23 cellular contexts compared by ENCODE assay signal in genomic region chr1:177471244-177471643, GRCh38.
"Had no signal": no experiment of that assay in that cellular context is flagged by ENCODE, and none has a peak within 500 bp of the region (broad histone marks: within the 10 kb centered on the region; RNA-seq: fewer than 3 reads in every experiment).

No MANE protein-coding gene starts in this region.

- H3K4me3 ChIP-seq: mucosa of descending colon, prostate gland, right atrium auricular region, vagina had no signal

- DNase-seq: activated B cell treated with CpG ODN at 0.5 μM for 24 hours; activated CD4-positive, alpha-beta memory T cell treated with anti-CD3 and anti-CD28 coated beads for 36 hours; activated CD4-positive, alpha-beta T cell treated with anti-CD3 and anti-CD28 coated beads for 4 hours; activated CD8-positive, alpha-beta memory T cell treated with anti-CD3 and anti-CD28 coated beads, Interleukin-2, amount 10 ng/mL, durations not matched to agents 7 days and 5 days; activated naive CD4-positive, alpha-beta T cell treated with Interleukin-2 at 50 U/mL for 16 hours; activated naive CD8-positive, alpha-beta T cell treated with anti-CD3 and anti-CD28 coated beads, Interleukin-2, amount 10 ng/mL, durations not matched to agents 7 days and 5 days; dermis blood vessel endothelial cell; effector memory CD8-positive, alpha-beta T cell; immature natural killer cell; left ventricle myocardium superior; mucosa of descending colon; naive thymus-derived CD4-positive, alpha-beta T cell; small intestine; stimulated activated CD4-positive, alpha-beta T cell treated with anti-CD3 and anti-CD28 coated beads, Interleukin-15, amount 100 ng/mL, for 24 hours; stimulated activated CD4-positive, alpha-beta T cell treated with anti-CD3 and anti-CD28 coated beads, Interleukin-4, amount 100 ng/mL, for 1 hour; stimulated activated naive CD8-positive, alpha-beta T cell treated with anti-CD3 and anti-CD28 coated beads, Interleukin-15, amount 100 ng/mL, for 72 hours; T-cell; trophoblast cell had no signal

- H3K4me3 Mint-ChIP-seq: activated B cell treated with CpG ODN at 0.5 μM for 24 hours; activated CD4-positive, alpha-beta memory T cell treated with anti-CD3 and anti-CD28 coated beads for 36 hours; activated CD8-positive, alpha-beta memory T cell treated with anti-CD3 and anti-CD28 coated beads, Interleukin-2, amount 10 ng/mL, durations not matched to agents 7 days and 5 days; activated naive CD8-positive, alpha-beta T cell treated with anti-CD3 and anti-CD28 coated beads, Interleukin-2, amount 10 ng/mL, durations not matched to agents 7 days and 5 days; activated T-helper 17 cell treated with anti-CD3 and anti-CD28 coated beads, Interleukin-2, amount 50 U/mL, for 72 hours; effector memory CD8-positive, alpha-beta T cell; immature natural killer cell; memory B cell; naive thymus-derived CD4-positive, alpha-beta T cell; stimulated activated naive CD8-positive, alpha-beta T cell treated with anti-CD3 and anti-CD28 coated beads, Interleukin-15, amount 100 ng/mL, for 72 hours; T-cell had no signal

- H3K27me3 ChIP-seq: right atrium auricular region, vagina had no signal

- H3K9me3 Mint-ChIP-seq: activated B cell treated with CpG ODN at 0.5 μM for 24 hours; activated naive CD8-positive, alpha-beta T cell treated with anti-CD3 and anti-CD28 coated beads, Interleukin-2, amount 10 ng/mL, durations not matched to agents 7 days and 5 days; memory B cell had no signal

- H3K36me3 Mint-ChIP-seq: activated CD4-positive, alpha-beta memory T cell treated with anti-CD3 and anti-CD28 coated beads for 36 hours; activated CD8-positive, alpha-beta memory T cell treated with anti-CD3 and anti-CD28 coated beads, Interleukin-2, amount 10 ng/mL, durations not matched to agents 7 days and 5 days; activated naive CD8-positive, alpha-beta T cell treated with anti-CD3 and anti-CD28 coated beads, Interleukin-2, amount 10 ng/mL, durations not matched to agents 7 days and 5 days; immature natural killer cell; memory B cell; naive thymus-derived CD4-positive, alpha-beta T cell; T-cell had no signal

- H3K9me3 ChIP-seq: mucosa of descending colon, prostate gland, right atrium auricular region, vagina had no signal

- ATAC-seq: activated CD8-positive, alpha-beta memory T cell treated with anti-CD3 and anti-CD28 coated beads, Interleukin-2, amount 10 ng/mL, durations not matched to agents 7 days and 5 days; activated T-helper 17 cell treated with anti-CD3 and anti-CD28 coated beads, Interleukin-2, amount 50 U/mL, for 72 hours; effector memory CD8-positive, alpha-beta T cell; left ventricle myocardium superior; mucosa of descending colon; naive thymus-derived CD4-positive, alpha-beta T cell; stimulated activated naive CD8-positive, alpha-beta T cell treated with anti-CD3 and anti-CD28 coated beads, Interleukin-15, amount 100 ng/mL, for 72 hours; T-cell had no signal

- FAIRE-seq: small intestine had no signal

- H3K27ac Mint-ChIP-seq: activated B cell treated with CpG ODN at 0.5 μM for 24 hours; activated CD4-positive, alpha-beta memory T cell treated with anti-CD3 and anti-CD28 coated beads for 36 hours; activated CD8-positive, alpha-beta memory T cell treated with anti-CD3 and anti-CD28 coated beads, Interleukin-2, amount 10 ng/mL, durations not matched to agents 7 days and 5 days; activated naive CD8-positive, alpha-beta T cell treated with anti-CD3 and anti-CD28 coated beads, Interleukin-2, amount 10 ng/mL, durations not matched to agents 7 days and 5 days; activated T-helper 17 cell treated with anti-CD3 and anti-CD28 coated beads, Interleukin-2, amount 50 U/mL, for 72 hours; effector memory CD8-positive, alpha-beta T cell; immature natural killer cell; memory B cell; naive thymus-derived CD4-positive, alpha-beta T cell; stimulated activated naive CD8-positive, alpha-beta T cell treated with anti-CD3 and anti-CD28 coated beads, Interleukin-15, amount 100 ng/mL, for 72 hours; T-cell had no signal

- H3K4me1 Mint-ChIP-seq: activated B cell treated with CpG ODN at 0.5 μM for 24 hours; activated CD8-positive, alpha-beta memory T cell treated with anti-CD3 and anti-CD28 coated beads, Interleukin-2, amount 10 ng/mL, durations not matched to agents 7 days and 5 days; activated naive CD8-positive, alpha-beta T cell treated with anti-CD3 and anti-CD28 coated beads, Interleukin-2, amount 10 ng/mL, durations not matched to agents 7 days and 5 days; activated T-helper 17 cell treated with anti-CD3 and anti-CD28 coated beads, Interleukin-2, amount 50 U/mL, for 72 hours; immature natural killer cell; memory B cell; naive thymus-derived CD4-positive, alpha-beta T cell; stimulated activated naive CD8-positive, alpha-beta T cell treated with anti-CD3 and anti-CD28 coated beads, Interleukin-15, amount 100 ng/mL, for 72 hours; T-cell had no signal

- H3K36me3 ChIP-seq: prostate gland, right atrium auricular region, vagina had no signal

- H3K27ac ChIP-seq: prostate gland, right atrium auricular region, vagina had no signal

- H3K4me1 ChIP-seq: prostate gland, right atrium auricular region, vagina had no signal

- H3K27me3 Mint-ChIP-seq: activated B cell treated with CpG ODN at 0.5 μM for 24 hours; activated CD4-positive, alpha-beta memory T cell treated with anti-CD3 and anti-CD28 coated beads for 36 hours; activated CD8-positive, alpha-beta memory T cell treated with anti-CD3 and anti-CD28 coated beads, Interleukin-2, amount 10 ng/mL, durations not matched to agents 7 days and 5 days; activated naive CD8-positive, alpha-beta T cell treated with anti-CD3 and anti-CD28 coated beads, Interleukin-2, amount 10 ng/mL, durations not matched to agents 7 days and 5 days; activated T-helper 17 cell treated with anti-CD3 and anti-CD28 coated beads, Interleukin-2, amount 50 U/mL, for 72 hours; effector memory CD8-positive, alpha-beta T cell; memory B cell; naive thymus-derived CD4-positive, alpha-beta T cell; stimulated activated naive CD8-positive, alpha-beta T cell treated with anti-CD3 and anti-CD28 coated beads, Interleukin-15, amount 100 ng/mL, for 72 hours; T-cell had no signal
